In genomic region chr1:167936068-167936929, GRCh38 we compare ENCODE assay signal across 8 cellular contexts. TPM values are rescaled to one million over a fixed set of nuclear protein-coding genes. Genes with fewer than 3 reads are reported as not detected.
DNase-seq lines count a peak whose midpoint lies in the region; ATAC-seq and TF ChIP-seq lines count a peak whose summit lies in the region.

Gene DCAF6 (plus strand): TSS chr1:167936683. CDS start chr1:167936912, 229 bp downstream.

- no peaks in the 10 kb centered on the region for H3K9me3 Mint-ChIP-seq in activated T-cell treated with anti-CD3 and anti-CD28 coated beads, Interleukin-2, amount 50 U/mL, for 24 hours

- no peaks in the 10 kb centered on the region for H3K9me3 ChIP-seq in mucosa of rectum (ENCODE audit: control insufficient read depth in 2 of 2, low read length in 2 of 2)

- H3K4me1 Mint-ChIP-seq in activated T-cell treated with anti-CD3 and anti-CD28 coated beads, Interleukin-2, amount 50 U/mL, for 24 hours (ENCODE audit: low read depth), result peaks cover 45% of the 10 kb centered on the region

- H3K27me3 Mint-ChIP-seq in activated T-cell treated with anti-CD3 and anti-CD28 coated beads, Interleukin-2, amount 50 U/mL, for 24 hours, result no peaks in the 10 kb centered on the region

- peak within 1 kb of the TSS; percentile 90 for H3K4me3 Mint-ChIP-seq in activated T-cell treated with anti-CD3 and anti-CD28 coated beads, Interleukin-2, amount 50 U/mL, for 24 hours

- TF ChIP-seq POLR2A in erythroblast (IDR thresholded peaks at IDR 0.05; ENCODE audit: low read length), result peak; percentile 94

- H3K27me3 ChIP-seq in mucosa of rectum (ENCODE audit: control insufficient read depth in 2 of 2, insufficient read depth in 2 of 2, low read length in 2 of 2), result no peaks in the 10 kb centered on the region

- H3K36me3 ChIP-seq in mucosa of rectum (ENCODE audit: control insufficient read depth in 2 of 2, insufficient read depth in 2 of 2, low read length in 2 of 2), result peaks cover 0 to 2% of the 10 kb centered on the region in 2 donors

- peak within 1 kb of the TSS; percentile 72 to 100 for H3K4me3 ChIP-seq in mucosa of rectum (ENCODE audit: low read length in 2 of 2)

- peaks cover 7 to 20% of the 10 kb centered on the region in 2 donors for H3K4me1 ChIP-seq in mucosa of rectum (ENCODE audit: control insufficient read depth in 2 of 2, insufficient read depth in 2 of 2, low read length in 2 of 2)

- H3K36me3 Mint-ChIP-seq in activated T-cell treated with anti-CD3 and anti-CD28 coated beads, Interleukin-2, amount 50 U/mL, for 24 hours (ENCODE audit: low read depth), result peaks cover 21% of the 10 kb centered on the region

- H3K27ac Mint-ChIP-seq in activated T-cell treated with anti-CD3 and anti-CD28 coated beads, Interleukin-2, amount 50 U/mL, for 24 hours, result peak within 1 kb of the TSS; percentile 100

- ATAC-seq in GM21717 (IDR thresholded peaks at IDR 0.05; ENCODE audit: unreplicated experiment), result peak; percentile 78

- H3K9ac ChIP-seq in mucosa of rectum (ENCODE audit: low read depth in 1 of 2, low read length in 2 of 2), result peak within 1 kb of the TSS; percentile 90 to 100

- peak within 1 kb of the TSS; percentile 99 to 100 for H3K27ac ChIP-seq in mucosa of rectum (ENCODE audit: low read depth in 2 of 2, low read length in 2 of 2)

- in situ Hi-C loops in KBM-7 (cut with MboI; ENCODE audit: low pct_unique_long_range_greater_than_20kb, low sequenced_read_pairs), result no loop called here

- DNase-seq in DMS153 treated with DMSO at 0.1 percent for 48 hours (lab: John Stamatoyannopoulos, UW; ENCODE audit: unreplicated experiment), result peak; percentile 100
- peak; percentile 99 for DNase-seq in KBM-7
- peak; percentile 95 for DNase-seq in activated T-cell treated with anti-CD3 and anti-CD28 coated beads, Interleukin-2, amount 50 U/mL, for 24 hours
- DNase-seq in erythroblast (lab: John Stamatoyannopoulos, UW), result peak; percentile 99
- peak; percentile 94 for DNase-seq in stimulated activated CD8-positive, alpha-beta memory T cell treated with anti-CD3 and anti-CD28 coated beads, Interleukin-4, amount 100 ng/mL, for 48 hours

TF ChIP-seq in PFSK-1, 5 proteins besides CTCF, POLR2A, EP300 and RAD21:
- TF ChIP-seq TAF1 (IDR thresholded peaks at IDR 0.05; ENCODE audit: borderline replicate concordance, insufficient read depth, low read length) (peak; percentile 95), SIN3A (IDR thresholded peaks at IDR 0.05; ENCODE audit: borderline replicate concordance, insufficient read depth, low read length) (peak; percentile 86; the same call in 1 of the 2 replicates), POLR2AphosphoS5 (IDR thresholded peaks at IDR 0.05; ENCODE audit: low read depth, low read length) (peak; percentile 82; the same call in 1 of the 2 replicates), REST (IDR thresholded peaks at IDR 0.05; ENCODE audit: insufficient read depth in 1 of 2, low read depth in 2 of 2, low read length in 2 of 2) (peak in 1 of 2 experiments; percentile 26; a peak in 1 of 4 replicates), FOXP2 (optimal IDR thresholded peaks at IDR 0.05; ENCODE audit: borderline replicate concordance, extremely low read depth, extremely low read length, insufficient read depth) (peak; percentile 44)

RNA-seq across cellular contexts. Expression of gene DCAF6, which starts in this region (rescaled TPM):
- 75.4 TPM for polyA plus RNA-seq in PFSK-1 (2012; ENCODE audit: insufficient read length, low read depth)

Comparison
In these comparisons a context has a peak if more than half of its experiments do, and no peak if none do; other contexts are left out.
1. Peak in every context shown above with its lines: DNase-seq, ATAC-seq, H3K4me3 ChIP-seq and H3K27ac ChIP-seq.